ENCODE assay signal across 1 cellular context in the genomic region with DNA sequence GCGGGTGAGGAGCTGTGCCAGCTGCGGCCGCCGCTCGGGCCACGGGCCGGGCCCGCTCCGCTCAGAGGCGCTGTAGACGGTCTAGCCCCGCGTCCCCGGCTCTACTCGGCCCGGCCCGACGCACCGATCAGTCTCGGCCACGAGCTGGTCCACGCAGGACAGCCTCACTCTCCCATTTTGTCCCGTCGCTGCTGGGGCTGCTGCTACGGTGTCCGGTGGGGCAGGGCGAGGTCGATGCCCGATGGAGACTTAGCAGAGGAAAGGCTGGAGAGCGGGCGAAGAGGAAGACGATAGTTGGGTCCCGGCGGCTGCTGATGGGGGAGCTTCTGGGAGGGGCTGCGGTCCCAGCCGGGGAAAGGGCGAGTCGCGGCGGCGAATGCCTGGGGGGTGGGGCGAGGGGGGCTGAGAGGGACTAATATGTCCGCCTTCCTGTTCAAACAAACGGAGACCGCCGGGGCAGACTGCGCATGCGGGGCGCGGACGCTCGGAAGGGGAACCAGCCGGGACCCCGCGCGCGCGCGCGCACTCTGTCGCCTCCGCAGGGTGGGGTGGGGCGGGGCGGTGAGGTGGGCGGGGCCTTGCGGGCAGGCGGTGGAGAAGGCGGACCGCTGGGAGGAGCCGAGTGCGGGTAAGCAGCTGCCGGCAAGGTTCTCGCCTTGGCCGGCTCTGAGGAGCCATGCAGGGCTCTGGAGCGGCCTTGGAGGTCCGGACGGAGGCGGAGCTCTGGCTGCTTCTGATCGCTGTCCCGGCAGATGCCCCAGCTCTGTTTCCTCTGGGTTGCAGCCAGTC.
TF ChIP-seq lines count a peak whose summit lies in the region.

Gene ROCK1 (minus strand): TSS at position 463 of the 789 bp plus-strand sequence. CDS start 903 bp downstream, outside the sequence.

TF ChIP-seq in HEK293, 187 proteins besides CTCF, POLR2A, EP300 and RAD21 (continued from another document):
- TF ChIP-seq INSM2 (tag by site-specific recombination; IDR thresholded peaks at IDR 0.05) (no peak), SCRT1 (tag by site-specific recombination; IDR thresholded peaks at IDR 0.05; ENCODE audit: borderline replicate concordance) (no peak), KLF1 (tag by site-specific recombination; IDR thresholded peaks at IDR 0.05) (peak; percentile 37), ZNF48 (tag by site-specific recombination; IDR thresholded peaks at IDR 0.05) (no peak), MEIS1 (CRISPR knock-in tag; IDR thresholded peaks at IDR 0.05; ENCODE audit: borderline replicate concordance) (no peak), ZNF830 (tag by site-specific recombination; IDR thresholded peaks at IDR 0.05; ENCODE audit: low read depth) (no peak), ZNF174 (tag by site-specific recombination; IDR thresholded peaks at IDR 0.05) (no peak), PBX3 (CRISPR knock-in tag; IDR thresholded peaks at IDR 0.05) (no peak), ZNF175 (tag by site-specific recombination; IDR thresholded peaks at IDR 0.05) (no peak), ZNF529 (tag by site-specific recombination; IDR thresholded peaks at IDR 0.05; ENCODE audit: insufficient replicate concordance) (no peak), YY2 (tag by site-specific recombination; IDR thresholded peaks at IDR 0.05) (peak; percentile 32; the same call in 1 of the 2 replicates), ZNF510 (tag by site-specific recombination; IDR thresholded peaks at IDR 0.05; ENCODE audit: insufficient replicate concordance) (no peak), ZBTB21 (tag by site-specific recombination; IDR thresholded peaks at IDR 0.05) (no peak), GLIS2 (tag by site-specific recombination; IDR thresholded peaks at IDR 0.05) (peak; percentile 96), ZNF423 (tag by site-specific recombination; IDR thresholded peaks at IDR 0.05) (no peak), KLF10 (tag by site-specific recombination; IDR thresholded peaks at IDR 0.05) (no peak), ZNF626 (tag by site-specific recombination; IDR thresholded peaks at IDR 0.05) (no peak), ZNF624 (tag by site-specific recombination; IDR thresholded peaks at IDR 0.05) (no peak), ZNF701 (tag by site-specific recombination; IDR thresholded peaks at IDR 0.05) (no peak), ZNF571 (tag by site-specific recombination; IDR thresholded peaks at IDR 0.05) (no peak), ZNF518A (tag by site-specific recombination; conservative IDR thresholded peaks at IDR 0.05; ENCODE audit: low read depth) (no peak), GLIS1 (tag by site-specific recombination; IDR thresholded peaks at IDR 0.05) (peak; percentile 23), GLI4 (tag by site-specific recombination; IDR thresholded peaks at IDR 0.05) (no peak), ZNF350 (tag by site-specific recombination; IDR thresholded peaks at IDR 0.05) (no peak), ZSCAN5A (tag by site-specific recombination; IDR thresholded peaks at IDR 0.05) (no peak), ZNF747 (tag by site-specific recombination; IDR thresholded peaks at IDR 0.05) (no peak), SETDB1 (IDR thresholded peaks at IDR 0.05; ENCODE audit: insufficient read length, low read length) (no peak), ZNF138 (tag by site-specific recombination; IDR thresholded peaks at IDR 0.05; ENCODE audit: borderline replicate concordance) (no peak), ZNF596 (tag by site-specific recombination; IDR thresholded peaks at IDR 0.05) (no peak), ZNF791 (tag by site-specific recombination; IDR thresholded peaks at IDR 0.05) (no peak), ZNF549 (tag by site-specific recombination; IDR thresholded peaks at IDR 0.05) (no peak), HOXA7 (CRISPR knock-in tag; IDR thresholded peaks at IDR 0.05; ENCODE audit: borderline replicate concordance) (no peak), ZNF623 (tag by site-specific recombination; IDR thresholded peaks at IDR 0.05) (no peak), ZNF146 (tag by site-specific recombination; IDR thresholded peaks at IDR 0.05) (no peak), ZNF561 (tag by site-specific recombination; IDR thresholded peaks at IDR 0.05; ENCODE audit: borderline replicate concordance) (no peak)
- TF ChIP-seq, protein P1, sequence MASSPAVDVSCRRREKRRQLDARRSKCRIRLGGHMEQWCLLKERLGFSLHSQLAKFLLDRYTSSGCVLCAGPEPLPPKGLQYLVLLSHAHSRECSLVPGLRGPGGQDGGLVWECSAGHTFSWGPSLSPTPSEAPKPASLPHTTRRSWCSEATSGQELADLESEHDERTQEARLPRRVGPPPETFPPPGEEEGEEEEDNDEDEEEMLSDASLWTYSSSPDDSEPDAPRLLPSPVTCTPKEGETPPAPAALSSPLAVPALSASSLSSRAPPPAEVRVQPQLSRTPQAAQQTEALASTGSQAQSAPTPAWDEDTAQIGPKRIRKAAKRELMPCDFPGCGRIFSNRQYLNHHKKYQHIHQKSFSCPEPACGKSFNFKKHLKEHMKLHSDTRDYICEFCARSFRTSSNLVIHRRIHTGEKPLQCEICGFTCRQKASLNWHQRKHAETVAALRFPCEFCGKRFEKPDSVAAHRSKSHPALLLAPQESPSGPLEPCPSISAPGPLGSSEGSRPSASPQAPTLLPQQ (tag by site-specific recombination; IDR thresholded peaks at IDR 0.05), result peak; percentile 73
- TF ChIP-seq, protein P2, sequence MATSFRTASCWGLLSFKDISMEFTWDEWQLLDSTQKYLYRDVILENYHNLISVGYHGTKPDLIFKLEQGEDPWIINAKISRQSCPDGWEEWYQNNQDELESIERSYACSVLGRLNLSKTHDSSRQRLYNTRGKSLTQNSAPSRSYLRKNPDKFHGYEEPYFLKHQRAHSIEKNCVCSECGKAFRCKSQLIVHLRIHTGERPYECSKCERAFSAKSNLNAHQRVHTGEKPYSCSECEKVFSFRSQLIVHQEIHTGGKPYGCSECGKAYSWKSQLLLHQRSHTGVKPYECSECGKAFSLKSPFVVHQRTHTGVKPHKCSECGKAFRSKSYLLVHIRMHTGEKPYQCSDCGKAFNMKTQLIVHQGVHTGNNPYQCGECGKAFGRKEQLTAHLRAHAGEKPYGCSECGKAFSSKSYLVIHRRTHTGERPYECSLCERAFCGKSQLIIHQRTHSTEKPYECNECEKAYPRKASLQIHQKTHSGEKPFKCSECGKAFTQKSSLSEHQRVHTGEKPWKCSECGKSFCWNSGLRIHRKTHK (tag by site-specific recombination; IDR thresholded peaks at IDR 0.05), result no peak
- TF ChIP-seq, protein P3, sequence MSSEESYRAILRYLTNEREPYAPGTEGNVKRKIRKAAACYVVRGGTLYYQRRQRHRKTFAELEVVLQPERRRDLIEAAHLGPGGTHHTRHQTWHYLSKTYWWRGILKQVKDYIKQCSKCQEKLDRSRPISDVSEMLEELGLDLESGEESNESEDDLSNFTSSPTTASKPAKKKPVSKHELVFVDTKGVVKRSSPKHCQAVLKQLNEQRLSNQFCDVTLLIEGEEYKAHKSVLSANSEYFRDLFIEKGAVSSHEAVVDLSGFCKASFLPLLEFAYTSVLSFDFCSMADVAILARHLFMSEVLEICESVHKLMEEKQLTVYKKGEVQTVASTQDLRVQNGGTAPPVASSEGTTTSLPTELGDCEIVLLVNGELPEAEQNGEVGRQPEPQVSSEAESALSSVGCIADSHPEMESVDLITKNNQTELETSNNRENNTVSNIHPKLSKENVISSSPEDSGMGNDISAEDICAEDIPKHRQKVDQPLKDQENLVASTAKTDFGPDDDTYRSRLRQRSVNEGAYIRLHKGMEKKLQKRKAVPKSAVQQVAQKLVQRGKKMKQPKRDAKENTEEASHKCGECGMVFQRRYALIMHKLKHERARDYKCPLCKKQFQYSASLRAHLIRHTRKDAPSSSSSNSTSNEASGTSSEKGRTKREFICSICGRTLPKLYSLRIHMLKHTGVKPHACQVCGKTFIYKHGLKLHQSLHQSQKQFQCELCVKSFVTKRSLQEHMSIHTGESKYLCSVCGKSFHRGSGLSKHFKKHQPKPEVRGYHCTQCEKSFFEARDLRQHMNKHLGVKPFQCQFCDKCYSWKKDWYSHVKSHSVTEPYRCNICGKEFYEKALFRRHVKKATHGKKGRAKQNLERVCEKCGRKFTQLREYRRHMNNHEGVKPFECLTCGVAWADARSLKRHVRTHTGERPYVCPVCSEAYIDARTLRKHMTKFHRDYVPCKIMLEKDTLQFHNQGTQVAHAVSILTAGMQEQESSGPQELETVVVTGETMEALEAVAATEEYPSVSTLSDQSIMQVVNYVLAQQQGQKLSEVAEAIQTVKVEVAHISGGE (tag by site-specific recombination; conservative IDR thresholded peaks at IDR 0.05; ENCODE audit: low read depth), result peak; percentile 46; the same call in 1 of the 2 replicates
- TF ChIP-seq, protein P4, sequence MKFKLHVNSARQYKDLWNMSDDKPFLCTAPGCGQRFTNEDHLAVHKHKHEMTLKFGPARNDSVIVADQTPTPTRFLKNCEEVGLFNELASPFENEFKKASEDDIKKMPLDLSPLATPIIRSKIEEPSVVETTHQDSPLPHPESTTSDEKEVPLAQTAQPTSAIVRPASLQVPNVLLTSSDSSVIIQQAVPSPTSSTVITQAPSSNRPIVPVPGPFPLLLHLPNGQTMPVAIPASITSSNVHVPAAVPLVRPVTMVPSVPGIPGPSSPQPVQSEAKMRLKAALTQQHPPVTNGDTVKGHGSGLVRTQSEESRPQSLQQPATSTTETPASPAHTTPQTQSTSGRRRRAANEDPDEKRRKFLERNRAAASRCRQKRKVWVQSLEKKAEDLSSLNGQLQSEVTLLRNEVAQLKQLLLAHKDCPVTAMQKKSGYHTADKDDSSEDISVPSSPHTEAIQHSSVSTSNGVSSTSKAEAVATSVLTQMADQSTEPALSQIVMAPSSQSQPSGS (tag by site-specific recombination; IDR thresholded peaks at IDR 0.05; ENCODE audit: low read depth), result no peak
TF ChIP-seq in HEK293: peak in this region for 45.
